Comparison of ENCODE assay signal across 9 cellular contexts in genomic region chr17:7023576-7024401, GRCh38. TPM values are rescaled to one million over a fixed set of nuclear protein-coding genes. Genes with fewer than 3 reads are reported as not detected.
DNase-seq lines count a peak whose midpoint lies in the region; ATAC-seq and TF ChIP-seq lines count a peak whose summit lies in the region.
"Had no signal": no experiment of that assay in that cellular context is flagged by ENCODE, and none has a peak within 500 bp of the region (broad histone marks: within the 10 kb centered on the region; RNA-seq: fewer than 3 reads in every experiment).

No MANE protein-coding gene starts in this region.

- no peaks in the 10 kb centered on the region for H3K9me3 Mint-ChIP-seq in activated naive CD4-positive, alpha-beta T cell treated with anti-CD3 and anti-CD28 coated beads, Interleukin-2, amount 50 U/mL, for 24 hours
- peaks cover 6% of the 10 kb centered on the region for H3K9me3 Mint-ChIP-seq in glutamatergic neuron (ENCODE audit: unreplicated experiment)

- peaks cover 17 to 24% of the 10 kb centered on the region in 2 donors for H3K27me3 ChIP-seq in stomach smooth muscle (ENCODE audit: control insufficient read depth in 1 of 2, insufficient read depth in 2 of 2, low read length in 2 of 2)

- no peaks in the 10 kb centered on the region for H3K36me3 ChIP-seq in stomach smooth muscle (ENCODE audit: control insufficient read depth in 2 of 2, insufficient read depth in 2 of 2, low read length in 2 of 2)

- H3K9ac ChIP-seq in stomach smooth muscle (ENCODE audit: low read length in 2 of 2) = peak overlapping the region; percentile 42 to 51

- peaks cover 36% of the 10 kb centered on the region for H3K4me1 Mint-ChIP-seq in activated naive CD4-positive, alpha-beta T cell treated with anti-CD3 and anti-CD28 coated beads, Interleukin-2, amount 50 U/mL, for 24 hours
- H3K4me1 Mint-ChIP-seq in glutamatergic neuron (ENCODE audit: low read depth, unreplicated experiment) = no peaks in the 10 kb centered on the region

- no peak for ATAC-seq in GM18502 (IDR thresholded peaks at IDR 0.05; ENCODE audit: poor library complexity, unreplicated experiment)

- H3K4me1 ChIP-seq in stomach smooth muscle (ENCODE audit: control insufficient read depth, insufficient read depth, low read length) = peaks cover 31% of the 10 kb centered on the region

- peak overlapping the region in 1 of 2 donors; percentile 57 for H3K4me3 ChIP-seq in stomach smooth muscle (ENCODE audit: low read length in 2 of 2)

- no peaks in the 10 kb centered on the region for H3K36me3 Mint-ChIP-seq in activated naive CD4-positive, alpha-beta T cell treated with anti-CD3 and anti-CD28 coated beads, Interleukin-2, amount 50 U/mL, for 24 hours
- no peaks in the 10 kb centered on the region for H3K36me3 Mint-ChIP-seq in glutamatergic neuron (ENCODE audit: unreplicated experiment)

- DNase-seq in NCI-H2081 (lab: John Stamatoyannopoulos, UW) (peak; percentile 50 to 63), NCI-H2081 treated with DMSO at 0.1 percent for 48 hours (lab: John Stamatoyannopoulos, UW) (no peak), SK-N-DZ (ENCODE audit: low spot score) (peak; percentile 88), glutamatergic neuron (peak; percentile 89), occipital lobe (lab: John Stamatoyannopoulos, UW) (peak; percentile 63)

- no peaks in the 10 kb centered on the region for H3K9me3 ChIP-seq in stomach smooth muscle (ENCODE audit: control insufficient read depth in 2 of 2, low read length in 2 of 2)

- peak overlapping the region; percentile 88 for H3K27ac Mint-ChIP-seq in activated naive CD4-positive, alpha-beta T cell treated with anti-CD3 and anti-CD28 coated beads, Interleukin-2, amount 50 U/mL, for 24 hours
- no peak overlapping the region for H3K27ac Mint-ChIP-seq in glutamatergic neuron (ENCODE audit: unreplicated experiment)

- peak overlapping the region; percentile 64 for H3K27ac ChIP-seq in stomach smooth muscle (ENCODE audit: low read length)

- H3K27me3 Mint-ChIP-seq in activated naive CD4-positive, alpha-beta T cell treated with anti-CD3 and anti-CD28 coated beads, Interleukin-2, amount 50 U/mL, for 24 hours = no peaks in the 10 kb centered on the region
- peaks cover 13% of the 10 kb centered on the region for H3K27me3 Mint-ChIP-seq in glutamatergic neuron (ENCODE audit: unreplicated experiment)

- peak overlapping the region; percentile 66 for H3K4me3 Mint-ChIP-seq in activated naive CD4-positive, alpha-beta T cell treated with anti-CD3 and anti-CD28 coated beads, Interleukin-2, amount 50 U/mL, for 24 hours
- peak overlapping the region; percentile 60 for H3K4me3 Mint-ChIP-seq in glutamatergic neuron (ENCODE audit: unreplicated experiment)

- no peak for TF ChIP-seq CTCF in glutamatergic neuron (IDR thresholded peaks at IDR 0.05; ENCODE audit: partially characterized antibody, unreplicated experiment)

RNA-seq across cellular contexts. Expression of gene BCL6B, which starts 0.9 kb away (rescaled TPM):
- polyA plus RNA-seq in SK-N-DZ (2014; cell fraction: cytosol; rRNA removed) = 0.26 and 0.74 TPM in 2 replicates
- 0.17 and 0.20 TPM in 2 replicates for polyA plus RNA-seq in SK-N-DZ (2014; cell fraction: nucleus; rRNA removed)
- not detected for total RNA-seq in glutamatergic neuron (ENCODE audit: unreplicated experiment)
- 1.4 TPM for total RNA-seq in occipital lobe
- polyA plus RNA-seq: AG04450 had no signal

RNA-seq across cellular contexts. Expression of gene RNASEK, which starts 11.4 kb away (rescaled TPM):
- 268 and 362 TPM in 2 replicates for polyA plus RNA-seq in SK-N-DZ (2014; cell fraction: cytosol; rRNA removed)
- 116 and 159 TPM in 2 replicates for polyA plus RNA-seq in SK-N-DZ (2014; cell fraction: nucleus; rRNA removed)
- total RNA-seq in glutamatergic neuron (ENCODE audit: unreplicated experiment) = 179 TPM
- 46.0 TPM for total RNA-seq in occipital lobe

RNA-seq across cellular contexts. Expression of gene SLC16A13, which starts 12.0 kb away (rescaled TPM):
- polyA plus RNA-seq in SK-N-DZ (2014; cell fraction: cytosol; rRNA removed) = not detected in 2 replicates
- polyA plus RNA-seq in SK-N-DZ (2014; cell fraction: nucleus; rRNA removed) = not detected in 2 replicates
- 2.9 TPM for total RNA-seq in glutamatergic neuron (ENCODE audit: unreplicated experiment)
- 0.47 TPM for total RNA-seq in occipital lobe

RNA-seq across cellular contexts. Expression of gene SLC16A11, which starts 20.1 kb away (rescaled TPM):
- not detected in 2 replicates for polyA plus RNA-seq in SK-N-DZ (2014; cell fraction: cytosol; rRNA removed)
- polyA plus RNA-seq in SK-N-DZ (2014; cell fraction: nucleus; rRNA removed) = 1.3 and 1.6 TPM in 2 replicates
- total RNA-seq in glutamatergic neuron (ENCODE audit: unreplicated experiment) (0.54 TPM), occipital lobe (0.31 TPM)
- polyA plus RNA-seq: AG04450 had no signal

RNA-seq across cellular contexts. Expression of gene ALOX12, which starts 27.9 kb away (rescaled TPM):
- polyA plus RNA-seq in SK-N-DZ (2014; cell fraction: cytosol; rRNA removed) = not detected in 2 replicates
- not detected in 2 replicates for polyA plus RNA-seq in SK-N-DZ (2014; cell fraction: nucleus; rRNA removed)
- total RNA-seq in glutamatergic neuron (ENCODE audit: unreplicated experiment) (not detected), occipital lobe (not detected)
- polyA plus RNA-seq: AG04450 had no signal
